ENCODE assay signal across 12 cellular contexts in genomic region chr4:159017323-159018036, GRCh38.
DNase-seq lines count a peak whose midpoint lies in the region; ATAC-seq, FAIRE-seq and TF ChIP-seq lines count a peak whose summit lies in the region.
"Had no signal": no experiment of that assay in that cellular context is flagged by ENCODE, and none has a peak within 500 bp of the region (broad histone marks: within the 10 kb centered on the region; RNA-seq: fewer than 3 reads in every experiment).

No MANE protein-coding gene starts in this region.

- POLR2A ChIA-PET in H1 (lab: Charles Lee; ENCODE audit: partially characterized antibody): interaction anchor here (1.6 kb wide), 1 partner anchor 85 kb away, joined by 3 read pairs; the partner anchor contains the start of gene RAPGEF2

- H3K4ac ChIP-seq in H1 (replicated peaks; ENCODE audit: insufficient read length, low read depth, low read length): no peak overlapping the region

- H4K8ac ChIP-seq in H1 (ENCODE audit: extremely low read depth, insufficient read depth, low read length): no peak overlapping the region

- peak overlapping the region; percentile 38 for H2BK120ac ChIP-seq in H1 (replicated peaks; ENCODE audit: low read depth, low read length)

- no peak overlapping the region for H3K56ac ChIP-seq in H1 (replicated peaks; ENCODE audit: insufficient read length, low read depth, low read length)

- peak overlapping the region; percentile 47 for H4K91ac ChIP-seq in H1 (replicated peaks; ENCODE audit: insufficient read length, low read length)

- no peak for DNase-seq in H1 (ENCODE audit: low read depth in 1 of 2, low spot score in 2 of 2)
- DNase-seq in RKO (ENCODE audit: low spot score): no peak
- DNase-seq in NCI-H2029 treated with DMSO at 0.1 percent for 48 hours (lab: John Stamatoyannopoulos, UW): no peak
- no peak for DNase-seq in substantia nigra (lab: John Stamatoyannopoulos, UW)
- no peak for DNase-seq in stimulated activated CD4-positive, alpha-beta T cell treated with anti-CD3 and anti-CD28 coated beads, Interleukin-1b, Interleukin-23, amount 100 ng/mL, for 48 hours
- DNase-seq: activated CD4-positive, alpha-beta T cell treated with anti-CD3 and anti-CD28 coated beads, Interleukin-2, amount 50 U/mL, for 48 hours; foreskin keratinocyte; PC-3; stimulated activated CD4-positive, alpha-beta T cell treated with anti-CD3 and anti-CD28 coated beads, Interleukin-12 subunit alpha, Interleukin-12 subunit beta, amount 100 ng/mL, for 4 hours had no signal

- H3K4me3 ChIP-seq in H1 (ENCODE audit: extremely low read depth in 1 of 4, insufficient read depth in 2 of 4, low read depth in 3 of 4, low read length in 4 of 4): no peak overlapping the region

- peak overlapping the region; percentile 95; the same call in 1 of the 2 replicates for H2BK12ac ChIP-seq in H1 (ENCODE audit: low read depth, low read length)

- H3K23ac ChIP-seq in H1 (ENCODE audit: insufficient read length): no peak overlapping the region

- H3K79me2 ChIP-seq in H1 (ENCODE audit: control insufficient read depth in 1 of 2, insufficient read depth in 2 of 2, low read length in 2 of 2): no peaks in the 10 kb centered on the region

- peak; percentile 30 for ATAC-seq in GM18517 (IDR thresholded peaks at IDR 0.05; ENCODE audit: unreplicated experiment)
- peak; percentile 38 for ATAC-seq in GM21529 (IDR thresholded peaks at IDR 0.05; ENCODE audit: unreplicated experiment)
- ATAC-seq in HG03175 (IDR thresholded peaks at IDR 0.05; ENCODE audit: unreplicated experiment): peak; percentile 43
- ATAC-seq: PC-3 had no signal

- TF ChIP-seq EP300 in H1 (IDR thresholded peaks at IDR 0.05; ENCODE audit: borderline replicate concordance in 1 of 2, low read depth in 2 of 2, low read length in 2 of 2): no peak

- H2AK5ac ChIP-seq in H1 (ENCODE audit: low read depth, low read length): peak overlapping the region; percentile 78; the same call in 1 of the 2 replicates

- WGBS in H1 (ENCODE audit: extremely low coverage in 1 of 2, insufficient coverage in 1 of 2, insufficient read length in 1 of 2, insufficient replicate concordance in 2 of 2, low coverage in 1 of 2, low lambda C conversion rate in 2 of 2, missing lambda C conversion rate in 1 of 2), 2 experiments: 86% methylated on average over 5 of the region's 5 CpGs; no CpG with 5 or more reads in 1 of the 2 experiments

- no peak overlapping the region for H3K9ac ChIP-seq in H1 (replicated peaks in 1 of 4; ENCODE audit: extremely low read depth in 1 of 4, low read depth in 3 of 4, low read length in 3 of 4)

- no peak for TF ChIP-seq POLR2A in H1 (IDR thresholded peaks at IDR 0.05; ENCODE audit: control extremely low read depth in 1 of 2, low read depth in 2 of 2, low read length in 2 of 2)

- no peak overlapping the region for H4K5ac ChIP-seq in H1 (ENCODE audit: insufficient read length, low read depth, low read length)

- no peak for TF ChIP-seq CTCF in H1 (IDR thresholded peaks at IDR 0.05; ENCODE audit: control extremely low read depth in 1 of 3, insufficient read depth in 1 of 3, low read depth in 1 of 3, low read length in 3 of 3)

- H3K27me3 ChIP-seq in H1 (replicated peaks in 1 of 4; ENCODE audit: control insufficient read depth in 3 of 4, extremely low read depth in 1 of 4, insufficient read depth in 3 of 4, low read length in 3 of 4): no peaks in the 10 kb centered on the region; a peak in 1 of 7 replicates
- H3K27me3 ChIP-seq: foreskin keratinocyte had no signal

- H3K4me2 ChIP-seq in H1 (ENCODE audit: insufficient read depth in 1 of 2, low read depth in 2 of 2, low read length in 2 of 2): no peak overlapping the region

- no peak for FAIRE-seq in H1 (lab: Jason Lieb, UNC)

- H2AFZ ChIP-seq in H1 (ENCODE audit: low read length): no peak overlapping the region

- no peak overlapping the region for H3K27ac ChIP-seq in H1 (ENCODE audit: low read depth, low read length)
- no peak overlapping the region for H3K27ac ChIP-seq in substantia nigra (ENCODE audit: low read depth, low read length, poor library complexity, severe bottlenecking)
- H3K27ac ChIP-seq: foreskin keratinocyte had no signal

- H3K4me1 ChIP-seq in H1 (replicated peaks in 1 of 4; ENCODE audit: control insufficient read depth in 3 of 4, insufficient read depth in 4 of 4, low read length in 3 of 4): peaks cover 0 to 11% (median 5%) of the 10 kb centered on the region in 4 experiments; a peak in 6 of 7 replicates
- H3K4me1 ChIP-seq: foreskin keratinocyte had no signal

- H2BK20ac ChIP-seq in H1 (ENCODE audit: low read length): peak overlapping the region; percentile 3; the same call in 1 of the 2 replicates

- no peak overlapping the region for H2BK5ac ChIP-seq in H1 (ENCODE audit: low read depth, low read length)

- no peaks in the 10 kb centered on the region for H3K36me3 ChIP-seq in H1 (ENCODE audit: control insufficient read depth in 2 of 4, insufficient read depth in 4 of 4, low read length in 3 of 4)

- no peak overlapping the region for H3K14ac ChIP-seq in H1 (ENCODE audit: insufficient read length)

- no peaks in the 10 kb centered on the region for H4K20me1 ChIP-seq in H1 (replicated peaks in 1 of 2; ENCODE audit: control insufficient read depth in 1 of 2, insufficient read depth in 2 of 2, low read length in 2 of 2)

- 0 out of 2 replicates have a peak overlapping the region, but pooled peaks have one; percentile 40 for H2BK15ac ChIP-seq in H1 (ENCODE audit: low read length)

- no peaks in the 10 kb centered on the region for H3K9me3 ChIP-seq in H1 (ENCODE audit: insufficient read depth in 2 of 2, low read depth in 1 of 2, low read length in 1 of 2)

- no peaks in the 10 kb centered on the region for H3K23me2 ChIP-seq in H1 (ENCODE audit: low read depth, low read length)

- CTCF ChIA-PET in H1 (lab: Charles Lee; ENCODE audit: partially characterized antibody): interaction anchor here (0.6 to 2.9 kb wide), 9 partner anchors 32 to 556 kb away, joined by 3 to 12 read pairs (median 4); no protein-coding TSS in a partner anchor

- no peak for TF ChIP-seq RAD21 in H1 (IDR thresholded peaks at IDR 0.05 in 1 of 2, conservative IDR thresholded peaks at IDR 0.05 in 1 of 2; ENCODE audit: low read depth in 2 of 2, low read length in 2 of 2)

- no peaks in the 10 kb centered on the region for H3K79me1 ChIP-seq in H1 (ENCODE audit: low read depth, low read length)

- H3K18ac ChIP-seq in H1 (ENCODE audit: extremely low read depth, low read length): no peak overlapping the region

TF ChIP-seq in H1, 55 proteins besides CTCF, POLR2A, EP300 and RAD21:
- TF ChIP-seq E2F6 (IDR thresholded peaks at IDR 0.05) (no peak), RNF2 (IDR thresholded peaks at IDR 0.05; ENCODE audit: borderline replicate concordance, low read depth, low read length, missing control alignments, poor library complexity, severe bottlenecking) (no peak), GTF2F1 (IDR thresholded peaks at IDR 0.05; ENCODE audit: borderline replicate concordance, low read depth, low read length) (no peak), CBX8 (IDR thresholded peaks at IDR 0.05; ENCODE audit: borderline replicate concordance, low read depth, low read length) (no peak), CEBPB (IDR thresholded peaks at IDR 0.05; ENCODE audit: low read depth, low read length) (no peak)
